11 cellular contexts compared by ENCODE assay signal in the genomic region with DNA sequence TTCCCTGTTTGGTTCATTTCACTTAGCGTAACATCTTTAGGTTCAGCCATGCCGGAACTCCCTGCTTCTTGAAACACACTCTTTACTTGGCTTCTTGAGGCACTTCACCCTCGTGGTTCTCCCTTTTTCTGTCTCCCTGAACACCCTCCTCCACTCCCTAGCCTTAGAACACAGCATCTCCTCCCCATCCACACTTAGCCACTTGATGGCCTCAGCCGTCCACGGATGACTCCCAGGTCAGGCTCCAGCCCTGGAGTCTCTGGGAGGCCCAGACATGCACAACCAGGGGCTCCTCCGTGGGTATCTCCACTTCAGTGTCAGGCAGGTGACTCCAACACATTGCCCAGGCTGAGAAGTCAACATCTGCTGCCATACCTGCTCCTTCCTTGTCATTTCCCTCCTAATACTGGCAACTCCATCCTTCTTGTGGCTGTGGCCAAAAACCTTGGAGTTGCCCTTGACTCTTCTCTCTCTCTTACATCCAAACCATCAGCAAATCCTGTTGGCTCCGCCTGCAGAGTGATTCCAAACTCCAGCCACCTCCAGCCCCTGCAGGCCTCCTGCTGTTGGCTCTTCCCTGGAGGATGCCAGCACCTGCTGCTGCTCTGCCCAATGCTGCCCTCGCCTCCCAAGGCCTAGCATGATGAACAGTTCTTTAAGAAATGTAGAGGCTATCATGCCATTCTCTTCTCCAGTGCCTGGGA. TPM values are rescaled to one million over a fixed set of nuclear protein-coding genes. Genes with fewer than 3 reads are reported as not detected.
DNase-seq lines count a peak whose midpoint lies in the region; ATAC-seq and TF ChIP-seq lines count a peak whose summit lies in the region.
"Had no signal": no experiment of that assay in that cellular context is flagged by ENCODE, and none has a peak within 500 bp of the region (broad histone marks: within the 10 kb centered on the region; RNA-seq: fewer than 3 reads in every experiment).

No MANE protein-coding gene starts in this region.

- 65 to 71% (median 65%) methylated on average over 8 of the region's 8 CpGs for WGBS in psoas muscle, 3 donors

- H3K9ac ChIP-seq in fibroblast of lung (ENCODE audit: insufficient read depth, low read length): no peak overlapping the region

- H3K4me3 ChIP-seq in fibroblast of lung (replicated peaks in 1 of 4; ENCODE audit: control extremely low read depth in 1 of 4, insufficient read depth in 1 of 4, low read depth in 3 of 4, low read length in 4 of 4) (no peak overlapping the region), psoas muscle (no peak overlapping the region), tibial artery (no peak overlapping the region)
- H3K4me3 ChIP-seq: A549, stomach had no signal

- peaks cover 10% of the 10 kb centered on the region for H3K27me3 ChIP-seq in fibroblast of lung (ENCODE audit: control insufficient read depth, insufficient read depth, low read length)
- H3K27me3 ChIP-seq in psoas muscle (ENCODE audit: insufficient read depth in 3 of 3, low read length in 2 of 3): no peaks in the 10 kb centered on the region
- H3K27me3 ChIP-seq in tibial artery: no peaks in the 10 kb centered on the region
- H3K27me3 ChIP-seq: stomach had no signal

- H3K4me2 ChIP-seq in fibroblast of lung (ENCODE audit: extremely low read depth, insufficient read depth, low read length): no peak overlapping the region
- H3K4me2 ChIP-seq: A549 had no signal

- no peak overlapping the region for H2AFZ ChIP-seq in fibroblast of lung (ENCODE audit: low read length)

- no peaks in the 10 kb centered on the region for H3K4me1 ChIP-seq in fibroblast of lung (ENCODE audit: control insufficient read depth, extremely low read depth, insufficient read depth, low read length)
- no peaks in the 10 kb centered on the region for H3K4me1 ChIP-seq in psoas muscle
- peaks cover 0 to 8% (median 0%) of the 10 kb centered on the region in 4 donors for H3K4me1 ChIP-seq in tibial artery
- H3K4me1 ChIP-seq: A549 had no signal

- DNase-seq in NCI-H2107 treated with DMSO at 0.1 percent for 48 hours (lab: John Stamatoyannopoulos, UW; ENCODE audit: unreplicated experiment) (peak; percentile 9), NCI-H2107 (lab: John Stamatoyannopoulos, UW) (no peak), NCI-H226 (peak; percentile 62), fibroblast of lung (ENCODE audit: low read depth in 2 of 2) (peak in 1 of 2 donors; percentile 59), psoas muscle (no peak), tibial artery (no peak)
- DNase-seq: SIG-M5, stomach had no signal

- intact Hi-C loops in psoas muscle (cut with DNase I): loop anchor here in 1 of 2 donors (5.0 kb wide), 1 partner anchor 61 kb away; the partner anchor contains the start of gene CRHR2
- intact Hi-C loops in tibial artery (cut with DNase I; ENCODE audit: low total_unique reads): loop anchor here (5.0 to 10.0 kb wide), 2 partner anchors 139 to 244 kb away; no protein-coding TSS in a partner anchor

- no peaks in the 10 kb centered on the region for H3K36me3 ChIP-seq in fibroblast of lung (ENCODE audit: control insufficient read depth, insufficient read depth, low read length)
- no peaks in the 10 kb centered on the region for H3K36me3 ChIP-seq in psoas muscle (ENCODE audit: insufficient read depth in 1 of 2, low read depth in 1 of 2)
- no peaks in the 10 kb centered on the region for H3K36me3 ChIP-seq in tibial artery
- H3K36me3 ChIP-seq: stomach had no signal

- peak; percentile 25 to 44 for TF ChIP-seq CTCF in fibroblast of lung (conservative IDR thresholded peaks at IDR 0.05 in 1 of 2, IDR thresholded peaks at IDR 0.05 in 1 of 2; ENCODE audit: low read depth in 1 of 2, low read length in 2 of 2)
- peak; percentile 25 for TF ChIP-seq CTCF in psoas muscle (IDR thresholded peaks at IDR 0.05)
- TF ChIP-seq CTCF in tibial artery (IDR thresholded peaks at IDR 0.05): no peak

- ATAC-seq in psoas muscle (peak in 3 of 4 donors; percentile 42 to 63 (median 49)), GM19463 (IDR thresholded peaks at IDR 0.05; ENCODE audit: unreplicated experiment) (no peak), GM21576 (IDR thresholded peaks at IDR 0.05; ENCODE audit: unreplicated experiment) (no peak)

- H3K27ac ChIP-seq in fibroblast of lung (ENCODE audit: insufficient read depth, low read length) (no peak overlapping the region), psoas muscle (no peak overlapping the region), tibial artery (no peak overlapping the region)
- H3K27ac ChIP-seq: A549, stomach had no signal

- no peaks in the 10 kb centered on the region for H4K20me1 ChIP-seq in fibroblast of lung (ENCODE audit: control insufficient read depth, extremely low read depth, insufficient read depth, low read length)

- no peaks in the 10 kb centered on the region for H3K79me2 ChIP-seq in fibroblast of lung (ENCODE audit: control insufficient read depth, insufficient read depth, low read length)

- H3K9me3 ChIP-seq in fibroblast of lung (ENCODE audit: control insufficient read depth, insufficient read depth, low read depth, low read length) (no peaks in the 10 kb centered on the region), psoas muscle (no peaks in the 10 kb centered on the region), tibial artery (no peaks in the 10 kb centered on the region)
- H3K9me3 ChIP-seq: A549, stomach had no signal

RNA-seq across cellular contexts. Expression of gene INMT, which starts 8.4 kb away (rescaled TPM):
- 17.5 and 75.8 TPM in 2 replicates for total RNA-seq in fibroblast of lung
- polyA plus RNA-seq in fibroblast of lung: 37.0 and 237 TPM in 2 replicates
- 26.5 and 169 TPM in 2 replicates for polyA plus RNA-seq in fibroblast of lung (2012)
- polyA minus RNA-seq in fibroblast of lung (ENCODE audit: low replicate concordance): 26.1 and 211 TPM in 2 replicates
- 10 to 100 TPM in 2 of 4 donors, 1 to 10 TPM in 2; 2.3 to 32.0 (median 9.0) TPM for total RNA-seq in psoas muscle
- 1 to 10 TPM; 2.4 to 4.6 (median 2.4) TPM for polyA plus RNA-seq in psoas muscle
- polyA plus RNA-seq: A549 had no signal

RNA-seq across cellular contexts. Expression of gene MINDY4, which starts 27.7 kb away (rescaled TPM):
- 4.1 and 6.1 TPM in 2 replicates for total RNA-seq in fibroblast of lung
- polyA plus RNA-seq in fibroblast of lung: 3.9 and 6.3 TPM in 2 replicates
- 6.4 and 11.1 TPM in 2 replicates for polyA plus RNA-seq in fibroblast of lung (2012)
- 11.8 and 32.0 TPM in 2 replicates for polyA minus RNA-seq in fibroblast of lung (ENCODE audit: low replicate concordance)
- 1 to 10 TPM; 1.3 to 3.5 (median 2.0) TPM for total RNA-seq in psoas muscle
- polyA plus RNA-seq in psoas muscle: 1 to 10 TPM in 2 of 3 donors, under 1 TPM in 1; 0.86 to 3.3 (median 1.1) TPM

Comparison
In these comparisons a context has a peak if more than half of its experiments do, and no peak if none do; other contexts are left out.
1. DNase-seq: peak in NCI-H2107 treated with DMSO at 0.1 percent for 48 hours (single experiment) and NCI-H226 (single experiment); none in NCI-H2107 (single experiment), psoas muscle (0 of 2) and tibial artery (0 of 2).
2. CTCF ChIP-seq: peak in fibroblast of lung (2 of 2) and psoas muscle (single experiment); none in tibial artery (0 of 2).
3. ATAC-seq: peak in psoas muscle (3 of 4); none in GM19463 (single experiment) and GM21576 (single experiment).